11 cellular contexts compared by ENCODE assay signal in the genomic region with DNA sequence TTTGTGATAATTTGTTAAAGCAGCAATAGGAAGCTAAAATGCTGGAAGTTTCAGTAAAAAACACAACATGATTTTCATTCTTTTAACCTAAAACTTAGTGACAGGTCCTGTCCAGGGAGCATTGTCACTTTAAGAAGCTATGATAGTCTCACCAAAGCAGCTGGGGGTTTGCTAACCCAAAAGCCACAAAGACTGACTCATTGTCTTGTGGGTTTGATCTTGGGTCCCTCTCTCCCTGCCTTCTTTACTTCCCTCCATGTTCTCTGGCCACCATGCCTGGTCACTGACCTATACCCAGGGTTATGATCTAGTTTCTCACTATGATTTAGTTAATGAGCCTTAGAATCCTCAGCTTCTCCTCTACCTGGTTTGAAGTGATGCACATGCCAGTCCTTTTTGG.
DNase-seq lines count a peak whose midpoint lies in the region; ATAC-seq and TF ChIP-seq lines count a peak whose summit lies in the region.
"Had no signal": no experiment of that assay in that cellular context is flagged by ENCODE, and none has a peak within 500 bp of the region (broad histone marks: within the 10 kb centered on the region; RNA-seq: fewer than 3 reads in every experiment).

No MANE protein-coding gene starts in this region.

- no peaks in the 10 kb centered on the region for H3K27me3 ChIP-seq in skeletal muscle satellite cell (ENCODE audit: control insufficient read depth, insufficient read depth, low read length)

- H3K27ac ChIP-seq in caudate nucleus (ENCODE audit: low read depth, low read length), result no peak overlapping the region

- CTCF ChIA-PET in activated CD4-positive, alpha-beta T cell treated with anti-CD3 and anti-CD28 coated beads for 36 hours (lab: Charles Lee), result interaction anchor here (0.9 kb wide), 1 partner anchor 103 kb away, joined by 3 read pairs; no protein-coding TSS in a partner anchor

- peak overlapping the region; percentile 15 for H3K4me3 ChIP-seq in skeletal muscle satellite cell (ENCODE audit: low read length)

- intact Hi-C loops in activated CD4-positive, alpha-beta T cell treated with anti-CD3 and anti-CD28 coated beads for 36 hours (cut with DNase I, micrococcal nuclease), result no loop called here

- peaks cover 67% of the 10 kb centered on the region for H3K4me1 ChIP-seq in skeletal muscle satellite cell (ENCODE audit: control insufficient read depth, insufficient read depth, low read length)

- no peaks in the 10 kb centered on the region for H3K9me3 ChIP-seq in skeletal muscle satellite cell (replicated peaks; ENCODE audit: low read length)

- peak; percentile 17 for DNase-seq in NK-92 treated with Interleukin-12 subunit alpha and Interleukin-12 subunit beta, amount 100 ng/mL, for 24 hours (lab: John Stamatoyannopoulos, UW)
- DNase-seq in NK-92 (lab: John Stamatoyannopoulos, UW; ENCODE audit: unreplicated experiment), result no peak
- no peak for DNase-seq in activated CD4-positive, alpha-beta T cell treated with anti-CD3 and anti-CD28 coated beads for 36 hours
- no peak for DNase-seq in NCI-H1694 (lab: John Stamatoyannopoulos, UW)
- no peak for DNase-seq in caudate nucleus (lab: John Stamatoyannopoulos, UW)
- DNase-seq: 8988T; NCI-H2029; stimulated activated CD4-positive, alpha-beta T cell treated with anti-CD3 and anti-CD28 coated beads, Interleukin-4, amount 100 ng/mL, for 1 hour had no signal

- H3K4me2 ChIP-seq in skeletal muscle satellite cell (ENCODE audit: low read length), result peak overlapping the region; percentile 30

- H3K27ac Mint-ChIP-seq in activated CD4-positive, alpha-beta T cell treated with anti-CD3 and anti-CD28 coated beads for 36 hours, result no peak overlapping the region

- POLR2A ChIA-PET in activated CD4-positive, alpha-beta T cell treated with anti-CD3 and anti-CD28 coated beads for 36 hours (lab: Charles Lee), result no interaction called here

- H3K36me3 Mint-ChIP-seq in activated CD4-positive, alpha-beta T cell treated with anti-CD3 and anti-CD28 coated beads for 36 hours (ENCODE audit: low read depth), result no peaks in the 10 kb centered on the region

- no peak overlapping the region for H3K4me3 Mint-ChIP-seq in activated CD4-positive, alpha-beta T cell treated with anti-CD3 and anti-CD28 coated beads for 36 hours

- peaks cover 9% of the 10 kb centered on the region for H3K27me3 Mint-ChIP-seq in activated CD4-positive, alpha-beta T cell treated with anti-CD3 and anti-CD28 coated beads for 36 hours

- H3K9ac ChIP-seq in skeletal muscle satellite cell (ENCODE audit: low read depth, low read length), result no peak overlapping the region

- ATAC-seq in HG03135 (IDR thresholded peaks at IDR 0.05; ENCODE audit: unreplicated experiment) (peak; percentile 61), SK-N-SH treated with all-trans-retinoic acid at 6 μM for 48 hours (0 out of 3 replicates have a peak, but pooled peaks have one; percentile 22)
- ATAC-seq in activated CD4-positive, alpha-beta T cell treated with anti-CD3 and anti-CD28 coated beads for 36 hours, result no peak

- no peaks in the 10 kb centered on the region for H3K4me1 Mint-ChIP-seq in activated CD4-positive, alpha-beta T cell treated with anti-CD3 and anti-CD28 coated beads for 36 hours

- no peaks in the 10 kb centered on the region for H3K9me3 Mint-ChIP-seq in activated CD4-positive, alpha-beta T cell treated with anti-CD3 and anti-CD28 coated beads for 36 hours (ENCODE audit: low read depth)

- H3K36me3 ChIP-seq in skeletal muscle satellite cell (ENCODE audit: insufficient read depth, low read length), result no peaks in the 10 kb centered on the region

TF ChIP-seq in SK-N-SH treated with all-trans-retinoic acid at 6 μM for 48 hours, 23 proteins besides CTCF, POLR2A, EP300 and RAD21:
- TF ChIP-seq BACH2 (CRISPR knock-in tag; IDR thresholded peaks at IDR 0.05; ENCODE audit: borderline replicate concordance) (no peak), ZC3H10 (CRISPR knock-in tag; IDR thresholded peaks at IDR 0.05) (no peak), ZNF70 (CRISPR knock-in tag; IDR thresholded peaks at IDR 0.05) (no peak), ESRRG (CRISPR knock-in tag; IDR thresholded peaks at IDR 0.05) (no peak), ISL1 (CRISPR knock-in tag; IDR thresholded peaks at IDR 0.05) (no peak), POU6F1 (CRISPR knock-in tag; IDR thresholded peaks at IDR 0.05; ENCODE audit: borderline replicate concordance, low read depth) (no peak)
- TF ChIP-seq, protein P1, sequence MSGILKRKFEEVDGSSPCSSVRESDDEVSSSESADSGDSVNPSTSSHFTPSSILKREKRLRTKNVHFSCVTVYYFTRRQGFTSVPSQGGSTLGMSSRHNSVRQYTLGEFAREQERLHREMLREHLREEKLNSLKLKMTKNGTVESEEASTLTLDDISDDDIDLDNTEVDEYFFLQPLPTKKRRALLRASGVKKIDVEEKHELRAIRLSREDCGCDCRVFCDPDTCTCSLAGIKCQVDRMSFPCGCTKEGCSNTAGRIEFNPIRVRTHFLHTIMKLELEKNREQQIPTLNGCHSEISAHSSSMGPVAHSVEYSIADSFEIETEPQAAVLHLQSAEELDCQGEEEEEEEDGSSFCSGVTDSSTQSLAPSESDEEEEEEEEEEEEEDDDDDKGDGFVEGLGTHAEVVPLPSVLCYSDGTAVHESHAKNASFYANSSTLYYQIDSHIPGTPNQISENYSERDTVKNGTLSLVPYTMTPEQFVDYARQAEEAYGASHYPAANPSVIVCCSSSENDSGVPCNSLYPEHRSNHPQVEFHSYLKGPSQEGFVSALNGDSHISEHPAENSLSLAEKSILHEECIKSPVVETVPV (CRISPR knock-in tag; IDR thresholded peaks at IDR 0.05), result no peak
